ENCODE assay signal across 25 cellular contexts in the genomic region with DNA sequence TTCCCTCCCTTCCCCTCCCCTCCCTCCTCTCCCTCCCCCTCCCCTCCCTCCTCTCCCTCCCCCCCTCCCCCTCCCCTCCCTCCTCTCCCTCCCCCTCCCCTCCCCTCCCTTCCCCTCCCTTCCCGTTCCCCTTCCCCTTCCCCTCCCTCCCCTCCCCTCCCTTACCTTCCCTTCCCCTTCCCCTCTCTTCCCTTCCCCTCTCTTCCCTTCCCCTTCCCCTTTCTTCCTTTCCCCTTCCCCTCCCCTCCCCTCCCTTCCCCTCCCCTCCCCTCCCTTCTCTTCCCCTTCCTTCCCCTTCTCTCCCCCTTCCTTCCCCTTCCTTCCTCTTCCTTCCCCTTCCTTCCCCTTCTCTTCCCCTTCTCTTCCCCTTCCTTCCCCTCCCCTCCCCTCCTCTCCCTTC.
"Had no signal": no experiment of that assay in that cellular context is flagged by ENCODE, and none has a peak within 500 bp of the region (broad histone marks: within the 10 kb centered on the region; RNA-seq: fewer than 3 reads in every experiment).

No MANE protein-coding gene starts in this region.

- H3K27me3 ChIP-seq: colonic mucosa, esophagus squamous epithelium, gastrocnemius medialis, heart right ventricle had no signal

- H3K4me3 ChIP-seq: colonic mucosa, esophagus squamous epithelium, gastrocnemius medialis, heart right ventricle, left ventricle myocardium inferior, lower lobe of right lung, mucosa of descending colon had no signal

- DNase-seq: colonic mucosa; cortex of kidney; effector CD8-positive, alpha-beta T cell; effector memory CD8-positive, alpha-beta T cell; endodermal cell; erythroblast; esophagus squamous epithelium; foreskin fibroblast; foreskin melanocyte; gastrocnemius medialis; glutamatergic neuron; head of caudate nucleus; heart right ventricle; hippocampal formation; left cardiac atrium; left ventricle myocardium inferior; lower lobe of right lung; mesenchymal stem cell; mucosa of descending colon; naive B cell had no signal

- H3K4me1 ChIP-seq: colonic mucosa had no signal

- FAIRE-seq: endometrium, islet of Langerhans, keratinocyte had no signal

- H3K27ac ChIP-seq: colonic mucosa, epithelial cell of prostate, esophagus squamous epithelium, gastrocnemius medialis, heart right ventricle, left ventricle myocardium inferior, lower lobe of right lung had no signal

- H3K9me3 ChIP-seq: colonic mucosa, esophagus squamous epithelium, gastrocnemius medialis, lower lobe of right lung, mucosa of descending colon had no signal

- ATAC-seq: effector memory CD8-positive, alpha-beta T cell; esophagus mucosa; gastrocnemius medialis; heart right ventricle; left cardiac atrium; lower lobe of right lung; mucosa of descending colon had no signal

- H3K36me3 ChIP-seq: colonic mucosa, gastrocnemius medialis had no signal
